Comparison of ENCODE assay signal across 1 cellular context in genomic region chr14:75486317-75486716, GRCh38.
TF ChIP-seq lines count a peak whose summit lies in the region.

No MANE protein-coding gene starts in this region.

TF ChIP-seq in GM12878, 131 proteins besides CTCF, POLR2A, EP300 and RAD21:
- TF ChIP-seq EZH2 (IDR thresholded peaks at IDR 0.05; ENCODE audit: borderline replicate concordance, control insufficient read depth, low read depth, low read length): no peak
- TF ChIP-seq SUPT20H (IDR thresholded peaks at IDR 0.05; ENCODE audit: borderline replicate concordance, control insufficient read depth, low read depth, low read length): no peak
- TF ChIP-seq ETV6 (conservative IDR thresholded peaks at IDR 0.05 in 1 of 2, IDR thresholded peaks at IDR 0.05 in 1 of 2; ENCODE audit: borderline replicate concordance in 1 of 2, low read depth in 1 of 2): no peak
- TF ChIP-seq MYB (IDR thresholded peaks at IDR 0.05; ENCODE audit: borderline replicate concordance, low read depth, low read length): no peak
- TF ChIP-seq NBN (IDR thresholded peaks at IDR 0.05): peak; percentile 77; the same call in 1 of the 2 replicates
- no peak for TF ChIP-seq SP1 (IDR thresholded peaks at IDR 0.05; ENCODE audit: low read depth, low read length)
- TF ChIP-seq TCF7 (IDR thresholded peaks at IDR 0.05; ENCODE audit: borderline replicate concordance): no peak
- no peak for TF ChIP-seq CREM (IDR thresholded peaks at IDR 0.05; ENCODE audit: low read depth)
- TF ChIP-seq HDGF (IDR thresholded peaks at IDR 0.05): no peak; the same call in 1 of the 2 replicates
- TF ChIP-seq MEF2A (IDR thresholded peaks at IDR 0.05; ENCODE audit: insufficient read depth, low read depth, low read length): no peak
- TF ChIP-seq RBBP5 (conservative IDR thresholded peaks at IDR 0.05): no peak
- TF ChIP-seq BACH1 (IDR thresholded peaks at IDR 0.05; ENCODE audit: borderline replicate concordance): no peak
- TF ChIP-seq ESRRA (IDR thresholded peaks at IDR 0.05; ENCODE audit: low read length): no peak
- TF ChIP-seq YBX1 (IDR thresholded peaks at IDR 0.05): peak; percentile 93; the same call in 1 of the 2 replicates
- no peak for TF ChIP-seq TAF1 (IDR thresholded peaks at IDR 0.05; ENCODE audit: borderline replicate concordance, low read depth, low read length)
- TF ChIP-seq HCFC1 (IDR thresholded peaks at IDR 0.05; ENCODE audit: low read length): no peak
- TF ChIP-seq CREB1 (IDR thresholded peaks at IDR 0.05; ENCODE audit: low read depth): no peak
- TF ChIP-seq ZNF207 (IDR thresholded peaks at IDR 0.05; ENCODE audit: borderline replicate concordance): no peak
- TF ChIP-seq MTA2 (IDR thresholded peaks at IDR 0.05; ENCODE audit: low read depth): peak; percentile 52; the same call in 1 of the 2 replicates
- no peak for TF ChIP-seq IRF3 (IDR thresholded peaks at IDR 0.05)
- no peak for TF ChIP-seq LARP7 (IDR thresholded peaks at IDR 0.05)
- TF ChIP-seq BRCA1 (IDR thresholded peaks at IDR 0.05; ENCODE audit: low read depth, low read length): no peak
- 0 out of 2 replicates have a peak, but pooled peaks have one; percentile 42 for TF ChIP-seq MLLT1 (IDR thresholded peaks at IDR 0.05)
- TF ChIP-seq SMC3 (IDR thresholded peaks at IDR 0.05; ENCODE audit: borderline replicate concordance, low read length): no peak
- TF ChIP-seq STAT1 (conservative IDR thresholded peaks at IDR 0.05): no peak
- TF ChIP-seq BCL11A (IDR thresholded peaks at IDR 0.05; ENCODE audit: low read depth, low read length): no peak
- no peak for TF ChIP-seq HDAC2 (IDR thresholded peaks at IDR 0.05)
- no peak for TF ChIP-seq ELK1 (IDR thresholded peaks at IDR 0.05; ENCODE audit: low read depth, low read length)
